Comparison of ENCODE assay signal across 15 cellular contexts in the genomic region with DNA sequence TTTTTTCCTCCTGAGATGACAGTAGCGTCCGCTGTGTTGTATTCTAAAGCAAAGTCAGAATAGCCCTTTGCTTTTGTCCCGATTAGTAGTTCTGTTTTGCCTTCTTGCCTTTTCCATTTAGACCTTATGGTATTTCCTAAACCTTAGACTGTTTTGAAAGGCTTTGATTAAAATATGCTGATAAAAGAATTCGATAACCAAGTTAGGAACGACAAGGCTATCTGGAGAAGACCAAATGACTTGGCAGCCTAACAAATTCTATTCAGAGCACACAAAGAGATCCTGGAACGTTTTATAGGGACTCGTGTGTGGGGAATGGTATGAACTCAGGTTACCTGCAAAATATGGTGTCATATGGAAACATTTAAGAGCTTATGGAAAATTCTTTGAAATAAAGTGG. TPM values are rescaled to one million over a fixed set of nuclear protein-coding genes. Genes with fewer than 3 reads are reported as not detected.
A peak's percentile ranks its signal among the peaks of the same experiment; 100 is the strongest.
DNase-seq lines count a peak whose midpoint lies in the region; ATAC-seq and TF ChIP-seq lines count a peak whose summit lies in the region.
"Had no signal": no experiment of that assay in that cellular context is flagged by ENCODE, and none has a peak within 500 bp of the region (broad histone marks: within the 10 kb centered on the region; RNA-seq: fewer than 3 reads in every experiment).

No MANE protein-coding gene starts in this region.

- H2AK5ac ChIP-seq in mesenchymal stem cell (ENCODE audit: low read length, severe bottlenecking) = no peak overlapping the region

- H3K14ac ChIP-seq in mesenchymal stem cell (ENCODE audit: low read length in 2 of 2) = no peak overlapping the region

- no peak overlapping the region for H2AFZ ChIP-seq in mesenchymal stem cell (ENCODE audit: low read depth, low read length)

- H3K4me2 ChIP-seq in mesenchymal stem cell (ENCODE audit: low read length, poor library complexity, severe bottlenecking) = no peak overlapping the region

- H4K91ac ChIP-seq in mesenchymal stem cell (ENCODE audit: low read length) = no peak overlapping the region

- no peak for TF ChIP-seq CTCF in right lobe of liver (IDR thresholded peaks at IDR 0.05)

- H3K27ac ChIP-seq in right lobe of liver = peak overlapping the region in 2 of 3 donors; percentile 32 to 85
- H3K27ac ChIP-seq in mesenchymal stem cell (ENCODE audit: low read length, poor library complexity, severe bottlenecking) = no peak overlapping the region
- H3K27ac ChIP-seq: ovary had no signal

- H3K23ac ChIP-seq in mesenchymal stem cell (ENCODE audit: low read length in 2 of 2) = no peak overlapping the region

- no peak overlapping the region for H3K9ac ChIP-seq in mesenchymal stem cell (ENCODE audit: low read length)

- H2BK12ac ChIP-seq in mesenchymal stem cell (ENCODE audit: low read length in 2 of 2) = no peak overlapping the region

- no peaks in the 10 kb centered on the region for H3K27me3 ChIP-seq in right lobe of liver
- no peaks in the 10 kb centered on the region for H3K27me3 ChIP-seq in mesenchymal stem cell (ENCODE audit: control insufficient read depth in 1 of 2, insufficient read depth in 1 of 2, low read length in 2 of 2)
- H3K27me3 ChIP-seq: ovary had no signal

- intact Hi-C loops in Right ventricle myocardium superior (cut with DNase I) = loop anchor here (10.0 kb wide), 1 partner anchor 50 kb away; no protein-coding TSS in a partner anchor
- intact Hi-C loops in cardiac septum (cut with DNase I) = loop anchor here (5.0 kb wide), 1 partner anchor 57 kb away; no protein-coding TSS in a partner anchor
- intact Hi-C loops in right lobe of liver (cut with DNase I) = no loop called here

- H2BK15ac ChIP-seq in mesenchymal stem cell (ENCODE audit: low read depth, poor library complexity, severe bottlenecking) = no peak overlapping the region

- peaks cover 4% of the 10 kb centered on the region for H3K79me1 ChIP-seq in mesenchymal stem cell (replicated peaks; ENCODE audit: low read length, poor library complexity, severe bottlenecking)

- no peak overlapping the region for H3K4ac ChIP-seq in mesenchymal stem cell (ENCODE audit: low read depth in 1 of 2, low read length in 2 of 2)

- peaks cover 0 to 52% (median 18%) of the 10 kb centered on the region in 4 donors for H3K4me1 ChIP-seq in right lobe of liver
- no peaks in the 10 kb centered on the region for H3K4me1 ChIP-seq in mesenchymal stem cell (ENCODE audit: control insufficient read depth, insufficient read depth, low read depth, low read length)

- H3K18ac ChIP-seq in mesenchymal stem cell (ENCODE audit: low read depth in 1 of 2, low read length in 2 of 2) = no peak overlapping the region

- ATAC-seq in Right ventricle myocardium superior (ENCODE audit: poor library complexity) (peak; percentile 68), right lobe of liver (peak; percentile 41 to 55 (median 43))

- in situ Hi-C loops in KBM-7 (cut with MboI; ENCODE audit: low pct_unique_long_range_greater_than_20kb, low sequenced_read_pairs) = no loop called here

- no peak overlapping the region for H4K8ac ChIP-seq in mesenchymal stem cell (ENCODE audit: low read length)

- DNase-seq in Right ventricle myocardium superior (no peak), cardiac septum (ENCODE audit: low spot score) (no peak), cerebellum (ENCODE audit: low spot score) (peak; percentile 45), right lobe of liver (no peak), mucosa of gallbladder (ENCODE audit: low spot score) (no peak), putamen (ENCODE audit: low spot score) (no peak), KBM-7 (no peak), mesenchymal stem cell (no peak)
- DNase-seq: activated CD4-positive, alpha-beta memory T cell treated with anti-CD3 and anti-CD28 coated beads for 36 hours; amniotic stem cell; H7; kidney glomerular epithelial cell; NCI-H187 treated with DMSO at 0.1 percent for 48 hours; ovary; stimulated activated naive CD4-positive, alpha-beta T cell had no signal

- no peak for TF ChIP-seq POLR2A in right lobe of liver (IDR thresholded peaks at IDR 0.05)

- no peak overlapping the region for H2BK120ac ChIP-seq in mesenchymal stem cell (ENCODE audit: low read depth, low read length)

- H3K9me3 ChIP-seq in right lobe of liver = no peaks in the 10 kb centered on the region
- no peaks in the 10 kb centered on the region for H3K9me3 ChIP-seq in mesenchymal stem cell (ENCODE audit: control insufficient read depth, low read length)
- H3K9me3 ChIP-seq: ovary had no signal

- no peak overlapping the region for H2BK5ac ChIP-seq in mesenchymal stem cell (ENCODE audit: low read depth, low read length, poor library complexity, severe bottlenecking)

- WGBS in right lobe of liver (ENCODE audit: insufficient coverage, low coverage, low lambda C conversion rate, missing lambda C conversion rate) = 12% methylated on average over 7 of the region's 7 CpGs
- 92% methylated on average over 7 of the region's 7 CpGs for WGBS in mesenchymal stem cell

- H3K36me3 ChIP-seq in right lobe of liver (no peaks in the 10 kb centered on the region), mesenchymal stem cell (ENCODE audit: control insufficient read depth in 1 of 2, insufficient read depth in 2 of 2, low read depth in 1 of 2, low read length in 2 of 2) (no peaks in the 10 kb centered on the region)
- H3K36me3 ChIP-seq: ovary had no signal

- H3K4me3 ChIP-seq in right lobe of liver (peak overlapping the region in 1 of 3 donors; percentile 2), mesenchymal stem cell (ENCODE audit: insufficient read depth in 1 of 2, low read depth in 1 of 2, low read length in 2 of 2) (no peak overlapping the region)
- H3K4me3 ChIP-seq: ovary had no signal

RNA-seq across cellular contexts. Expression of gene NFIA, which starts 42.9 kb away (rescaled TPM):
- total RNA-seq in Right ventricle myocardium superior (89.5 TPM), cardiac septum (78.6 TPM), cerebellum (86.0 TPM), right lobe of liver (10 to 100 TPM; 36.7 to 97.2 (median 57.9) TPM), mucosa of gallbladder (82.8 TPM)
- 5.0 TPM for polyA plus RNA-seq in mesenchymal stem cell (2013, experiment 1 of 2)
- 4.9 TPM for polyA plus RNA-seq in mesenchymal stem cell (2013, experiment 2 of 2)

Comparison
In these comparisons a context has a peak if more than half of its experiments do, and no peak if none do; other contexts are left out.
1. intact Hi-C loops: an anchor here in Right ventricle myocardium superior (10.0 kb wide) and cardiac septum (5.0 kb wide); none called in right lobe of liver.